21 cellular contexts compared by ENCODE assay signal in the genomic region with DNA sequence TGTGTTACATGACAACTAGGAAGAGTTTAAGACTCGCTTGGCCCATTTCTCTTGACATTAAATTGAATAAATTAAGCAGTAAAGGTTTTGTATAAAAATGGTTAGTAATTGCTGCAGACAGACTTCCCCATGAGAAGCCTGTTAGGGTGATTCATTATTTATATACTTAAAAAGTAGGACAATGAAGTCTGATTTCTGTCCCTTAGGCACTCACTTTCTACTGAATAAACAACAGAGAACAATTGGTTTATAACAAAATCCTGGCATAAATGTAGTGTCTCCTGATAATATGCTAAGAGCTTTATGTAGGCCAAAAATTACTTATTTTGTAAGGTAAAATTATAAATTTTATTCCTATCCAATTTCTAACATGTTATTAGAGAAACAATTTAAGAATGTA.
DNase-seq lines count a peak whose midpoint lies in the region; ATAC-seq and TF ChIP-seq lines count a peak whose summit lies in the region.
"Had no signal": no experiment of that assay in that cellular context is flagged by ENCODE, and none has a peak within 500 bp of the region (broad histone marks: within the 10 kb centered on the region; RNA-seq: fewer than 3 reads in every experiment).

No MANE protein-coding gene starts in this region.

- WGBS in body of pancreas, 2 donors, result 73 to 84% methylated on average over 1 of the region's 1 CpG

- no peaks in the 10 kb centered on the region for H3K4me1 ChIP-seq in adipocyte (ENCODE audit: control insufficient read depth, insufficient read depth, low read length)
- H3K4me1 ChIP-seq in body of pancreas, result no peaks in the 10 kb centered on the region

- TF ChIP-seq CTCF in LNCaP clone FGC (IDR thresholded peaks at IDR 0.05; ENCODE audit: control insufficient read depth, extremely low read depth, insufficient read depth) (no peak), fibroblast of the aortic adventitia (IDR thresholded peaks at IDR 0.05; ENCODE audit: insufficient read depth, low read length) (no peak), body of pancreas (IDR thresholded peaks at IDR 0.05) (no peak), mesothelial cell of epicardium (IDR thresholded peaks at IDR 0.05; ENCODE audit: unreplicated experiment) (no peak)

- H3K36me3 ChIP-seq in adipocyte (ENCODE audit: control insufficient read depth, insufficient read depth, low read length, severe bottlenecking), result no peaks in the 10 kb centered on the region
- H3K36me3 ChIP-seq in body of pancreas (replicated peaks in 1 of 2; ENCODE audit: insufficient read depth in 1 of 2, low read depth in 2 of 2), result no peaks in the 10 kb centered on the region

- H3K4me3 Mint-ChIP-seq in activated T-cell treated with anti-CD3 and anti-CD28 coated beads, Interleukin-2, amount 50 U/mL, for 4 hours, result no peak overlapping the region
- no peak overlapping the region for H3K4me3 Mint-ChIP-seq in mesothelial cell of epicardium
- H3K4me3 Mint-ChIP-seq: CD4-positive, CD25-positive, alpha-beta regulatory T cell; CD8-positive, alpha-beta T cell; GM23338; H9; HFFc6 had no signal

- no peaks in the 10 kb centered on the region for H3K9me3 ChIP-seq in adipocyte (ENCODE audit: control insufficient read depth, low read length)
- H3K9me3 ChIP-seq in body of pancreas, result no peaks in the 10 kb centered on the region
- H3K9me3 ChIP-seq: Caco-2 had no signal

- H3K27ac ChIP-seq in body of pancreas, result no peak overlapping the region

- H3K27me3 Mint-ChIP-seq in activated T-cell treated with anti-CD3 and anti-CD28 coated beads, Interleukin-2, amount 50 U/mL, for 4 hours (ENCODE audit: low read depth), result no peaks in the 10 kb centered on the region
- no peaks in the 10 kb centered on the region for H3K27me3 Mint-ChIP-seq in mesothelial cell of epicardium (ENCODE audit: low read depth)
- H3K27me3 Mint-ChIP-seq: CD4-positive, CD25-positive, alpha-beta regulatory T cell had no signal

- no peak overlapping the region for H3K9ac ChIP-seq in adipocyte (ENCODE audit: low read length)

- H3K27me3 ChIP-seq in adipocyte (replicated peaks; ENCODE audit: control insufficient read depth, insufficient read depth, low read length) (no peaks in the 10 kb centered on the region), body of pancreas (no peaks in the 10 kb centered on the region)

- H3K27ac Mint-ChIP-seq in mesothelial cell of epicardium, result no peak overlapping the region
- H3K27ac Mint-ChIP-seq: CD4-positive, CD25-positive, alpha-beta regulatory T cell; CD8-positive, alpha-beta T cell; GM23338; H9; HFFc6 had no signal

- peaks cover 8% of the 10 kb centered on the region for H3K9me3 Mint-ChIP-seq in activated T-cell treated with anti-CD3 and anti-CD28 coated beads, Interleukin-2, amount 50 U/mL, for 4 hours
- H3K9me3 Mint-ChIP-seq in mesothelial cell of epicardium, result peaks cover 6% of the 10 kb centered on the region
- H3K9me3 Mint-ChIP-seq: GM23338, H9 had no signal

- no peaks in the 10 kb centered on the region for H3K36me3 Mint-ChIP-seq in activated T-cell treated with anti-CD3 and anti-CD28 coated beads, Interleukin-2, amount 50 U/mL, for 4 hours (ENCODE audit: insufficient read depth)
- no peaks in the 10 kb centered on the region for H3K36me3 Mint-ChIP-seq in mesothelial cell of epicardium
- H3K36me3 Mint-ChIP-seq: CD4-positive, CD25-positive, alpha-beta regulatory T cell; CD8-positive, alpha-beta T cell had no signal

- intact Hi-C loops in body of pancreas (cut with DNase I), result no loop called here

- no peaks in the 10 kb centered on the region for H3K4me1 Mint-ChIP-seq in activated T-cell treated with anti-CD3 and anti-CD28 coated beads, Interleukin-2, amount 50 U/mL, for 4 hours (ENCODE audit: low read depth)
- peaks cover 6% of the 10 kb centered on the region for H3K4me1 Mint-ChIP-seq in mesothelial cell of epicardium
- H3K4me1 Mint-ChIP-seq: CD4-positive, CD25-positive, alpha-beta regulatory T cell had no signal

- H3K4me3 ChIP-seq in LNCaP clone FGC (ENCODE audit: low read depth, low read length) (no peak overlapping the region), adipocyte (ENCODE audit: low read length) (no peak overlapping the region), fibroblast of the aortic adventitia (ENCODE audit: low read depth, low read length) (no peak overlapping the region), body of pancreas (no peak overlapping the region)
- H3K4me3 ChIP-seq: GM12878, GM23338 had no signal

- ATAC-seq in SK-N-SH treated with all-trans-retinoic acid at 6 μM for 48 hours, result no peak
- no peak for ATAC-seq in activated T-cell treated with anti-CD3 and anti-CD28 coated beads, Interleukin-2, amount 50 U/mL, for 4 hours
- no peak for ATAC-seq in body of pancreas
- ATAC-seq: CD8-positive, alpha-beta T cell; GM12878; GM23338; HCT116 had no signal

- DNase-seq in LNCaP clone FGC (ENCODE audit: low read depth), result peak; percentile 67
- DNase-seq in adipocyte (ENCODE audit: low read depth), result peak; percentile 12
- DNase-seq in fibroblast of the aortic adventitia (ENCODE audit: low read depth), result peak; percentile 0
- DNase-seq in renal cortical epithelial cell (ENCODE audit: low read depth), result peak; percentile 33
- no peak for DNase-seq in activated T-cell treated with anti-CD3 and anti-CD28 coated beads, Interleukin-2, amount 50 U/mL, for 4 hours
- no peak for DNase-seq in body of pancreas
- no peak for DNase-seq in mesothelial cell of epicardium (ENCODE audit: low spot score in 2 of 2, unreplicated experiment in 2 of 2)
- DNase-seq: C1 segment of cervical spinal cord; Caco-2; CD4-positive, CD25-positive, alpha-beta regulatory T cell; CD8-positive, alpha-beta T cell; DMS153; DMS79; EL; GDM1; H9; HFFc6 had no signal

- TF ChIP-seq POLR2A in body of pancreas (IDR thresholded peaks at IDR 0.05), result no peak

TF ChIP-seq in SK-N-SH treated with all-trans-retinoic acid at 6 μM for 48 hours, 23 proteins besides CTCF, POLR2A, EP300 and RAD21:
- TF ChIP-seq PPARA (CRISPR knock-in tag; IDR thresholded peaks at IDR 0.05; ENCODE audit: borderline replicate concordance) (no peak), ZNF70 (CRISPR knock-in tag; IDR thresholded peaks at IDR 0.05) (no peak), SNAI2 (CRISPR knock-in tag; IDR thresholded peaks at IDR 0.05) (no peak), GLIS3 (CRISPR knock-in tag; IDR thresholded peaks at IDR 0.05) (no peak), ESRRG (CRISPR knock-in tag; IDR thresholded peaks at IDR 0.05) (no peak), ZFP3 (CRISPR knock-in tag; IDR thresholded peaks at IDR 0.05) (no peak), BACH2 (CRISPR knock-in tag; IDR thresholded peaks at IDR 0.05; ENCODE audit: borderline replicate concordance) (no peak), ZNF8 (CRISPR knock-in tag; IDR thresholded peaks at IDR 0.05) (no peak), ZC3H10 (CRISPR knock-in tag; IDR thresholded peaks at IDR 0.05) (no peak), CSDC2 (CRISPR knock-in tag; IDR thresholded peaks at IDR 0.05) (no peak), TCF4 (CRISPR knock-in tag; IDR thresholded peaks at IDR 0.05; ENCODE audit: borderline replicate concordance) (no peak), ZNF565 (CRISPR knock-in tag; conservative IDR thresholded peaks at IDR 0.05; ENCODE audit: low read depth) (no peak), OSR1 (CRISPR knock-in tag; IDR thresholded peaks at IDR 0.05) (no peak)
- TF ChIP-seq, protein P1, sequence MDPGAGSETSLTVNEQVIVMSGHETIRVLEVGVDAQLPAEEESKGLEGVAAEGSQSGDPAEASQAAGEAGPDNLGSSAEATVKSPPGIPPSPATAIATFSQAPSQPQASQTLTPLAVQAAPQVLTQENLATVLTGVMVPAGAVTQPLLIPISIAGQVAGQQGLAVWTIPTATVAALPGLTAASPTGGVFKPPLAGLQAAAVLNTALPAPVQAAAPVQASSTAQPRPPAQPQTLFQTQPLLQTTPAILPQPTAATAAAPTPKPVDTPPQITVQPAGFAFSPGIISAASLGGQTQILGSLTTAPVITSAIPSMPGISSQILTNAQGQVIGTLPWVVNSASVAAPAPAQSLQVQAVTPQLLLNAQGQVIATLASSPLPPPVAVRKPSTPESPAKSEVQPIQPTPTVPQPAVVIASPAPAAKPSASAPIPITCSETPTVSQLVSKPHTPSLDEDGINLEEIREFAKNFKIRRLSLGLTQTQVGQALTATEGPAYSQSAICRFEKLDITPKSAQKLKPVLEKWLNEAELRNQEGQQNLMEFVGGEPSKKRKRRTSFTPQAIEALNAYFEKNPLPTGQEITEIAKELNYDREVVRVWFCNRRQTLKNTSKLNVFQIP (CRISPR knock-in tag; IDR thresholded peaks at IDR 0.05; ENCODE audit: borderline replicate concordance, low read depth), result no peak
- TF ChIP-seq, protein P2, sequence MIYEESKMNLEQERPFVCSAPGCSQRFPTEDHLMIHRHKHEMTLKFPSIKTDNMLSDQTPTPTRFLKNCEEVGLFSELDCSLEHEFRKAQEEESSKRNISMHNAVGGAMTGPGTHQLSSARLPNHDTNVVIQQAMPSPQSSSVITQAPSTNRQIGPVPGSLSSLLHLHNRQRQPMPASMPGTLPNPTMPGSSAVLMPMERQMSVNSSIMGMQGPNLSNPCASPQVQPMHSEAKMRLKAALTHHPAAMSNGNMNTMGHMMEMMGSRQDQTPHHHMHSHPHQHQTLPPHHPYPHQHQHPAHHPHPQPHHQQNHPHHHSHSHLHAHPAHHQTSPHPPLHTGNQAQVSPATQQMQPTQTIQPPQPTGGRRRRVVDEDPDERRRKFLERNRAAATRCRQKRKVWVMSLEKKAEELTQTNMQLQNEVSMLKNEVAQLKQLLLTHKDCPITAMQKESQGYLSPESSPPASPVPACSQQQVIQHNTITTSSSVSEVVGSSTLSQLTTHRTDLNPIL (CRISPR knock-in tag; IDR thresholded peaks at IDR 0.05; ENCODE audit: low read depth), result no peak

Comparison
In these comparisons a context has a peak if more than half of its experiments do, and no peak if none do; other contexts are left out.
1. DNase-seq: peak in LNCaP clone FGC (single experiment), adipocyte (single experiment), fibroblast of the aortic adventitia (single experiment) and renal cortical epithelial cell (single experiment); none in activated T-cell treated with anti-CD3 and anti-CD28 coated beads, Interleukin-2, amount 50 U/mL, for 4 hours (single experiment), body of pancreas (0 of 4) and mesothelial cell of epicardium (0 of 2).